ENCODE assay signal across 9 cellular contexts in genomic region chr2:44981714-44982108, GRCh38. TPM values are rescaled to one million over a fixed set of nuclear protein-coding genes. Genes with fewer than 3 reads are reported as not detected.
DNase-seq lines count a peak whose midpoint lies in the region; ATAC-seq and TF ChIP-seq lines count a peak whose summit lies in the region.
"Had no signal": no experiment of that assay in that cellular context is flagged by ENCODE, and none has a peak within 500 bp of the region (broad histone marks: within the 10 kb centered on the region; RNA-seq: fewer than 3 reads in every experiment).

No MANE protein-coding gene starts in this region.

- TF ChIP-seq CTCF in AG09319 (IDR thresholded peaks at IDR 0.05; ENCODE audit: low read depth, low read length) = peak; percentile 86

- intact Hi-C loops in left colon (cut with DNase I, micrococcal nuclease) = loop anchor here (2.0 to 10.0 kb wide), 2 partner anchors 513 kb away; no protein-coding TSS in a partner anchor

- peak; percentile 79 for ATAC-seq in left colon
- no peak for ATAC-seq in HG03280 (IDR thresholded peaks at IDR 0.05; ENCODE audit: unreplicated experiment)

- no peak overlapping the region for H3K27ac ChIP-seq in caudate nucleus (ENCODE audit: low read depth, low read length)

- DNase-seq in AG09319 (ENCODE audit: extremely low read depth, low read depth) = peak; percentile 50
- peak; percentile 15 for DNase-seq in GOT3 (lab: John Stamatoyannopoulos, UW)
- peak; percentile 86 for DNase-seq in NCI-H345 (lab: John Stamatoyannopoulos, UW)
- DNase-seq in activated CD4-positive, CD25-positive, alpha-beta regulatory T cell treated with anti-CD3 and anti-CD28 coated beads, Interleukin-2, amount 50 U/mL, for 16 hours (ENCODE audit: low read depth, low spot score) = peak; percentile 43
- DNase-seq in caudate nucleus (lab: John Stamatoyannopoulos, UW) = peak in 54 of 61 donors; percentile 1 to 78 (median 41)
- peak; percentile 54 to 85 for DNase-seq in left colon
- peak; percentile 77 to 80 for DNase-seq in stimulated activated CD4-positive, alpha-beta T cell treated with anti-CD3 and anti-CD28 coated beads, Interleukin-2, amount 100 ng/mL, for 24 hours

RNA-seq across cellular contexts. Expression of gene SIX2, which starts 27.5 kb away (rescaled TPM):
- total RNA-seq in left colon = not detected

RNA-seq across cellular contexts. Expression of gene SIX3, which starts 40.2 kb away (rescaled TPM):
- not detected for total RNA-seq in left colon
- total RNA-seq: urinary bladder had no signal

Comparison
In these comparisons a context has a peak if more than half of its experiments do, and no peak if none do; other contexts are left out.
1. DNase-seq: peak in every context shown above with its lines; median percentile 86 in NCI-H345; 78 in stimulated activated CD4-positive, alpha-beta T cell treated with anti-CD3 and anti-CD28 coated beads, Interleukin-2, amount 100 ng/mL, for 24 hours; 70 in left colon; 50 in AG09319; 43 in activated CD4-positive, CD25-positive, alpha-beta regulatory T cell treated with anti-CD3 and anti-CD28 coated beads, Interleukin-2, amount 50 U/mL, for 16 hours; 41 in caudate nucleus; 15 in GOT3.